In genomic region chr5:30194595-30194994, GRCh38 we compare ENCODE assay signal across 17 cellular contexts.
A peak's percentile ranks its signal among the peaks of the same experiment; 100 is the strongest.
DNase-seq lines count a peak whose midpoint lies in the region; TF ChIP-seq lines count a peak whose summit lies in the region.
"Had no signal": no experiment of that assay in that cellular context is flagged by ENCODE, and none has a peak within 500 bp of the region (broad histone marks: within the 10 kb centered on the region; RNA-seq: fewer than 3 reads in every experiment).

No MANE protein-coding gene starts in this region.

- no peaks in the 10 kb centered on the region for H4K20me1 ChIP-seq in neural progenitor cell (ENCODE audit: low read depth)
- H4K20me1 ChIP-seq: BLaER1 treated with 17β-estradiol and CSF1 and Interleukin-3, amounts not matched to agents 10 nM and 100 nM had no signal

- H3K36me3 ChIP-seq in H7 (replicated peaks; ENCODE audit: control insufficient read depth, insufficient read depth, low read length) (no peaks in the 10 kb centered on the region), neural progenitor cell (no peaks in the 10 kb centered on the region)
- H3K36me3 ChIP-seq: BLaER1 treated with 17β-estradiol and CSF1 and Interleukin-3, amounts not matched to agents 10 nM and 100 nM; SJSA1 had no signal

- no peaks in the 10 kb centered on the region for H3K9me3 Mint-ChIP-seq in mesothelial cell of epicardium
- H3K9me3 Mint-ChIP-seq in neural progenitor cell, result no peaks in the 10 kb centered on the region

- H3F3A ChIP-seq in neural progenitor cell (ENCODE audit: low read depth), result no peaks in the 10 kb centered on the region

- H3K79me2 ChIP-seq in neural progenitor cell (ENCODE audit: low read depth), result no peaks in the 10 kb centered on the region

- H3K27me3 ChIP-seq in H7 (ENCODE audit: control insufficient read depth, insufficient read depth, low read length) (no peaks in the 10 kb centered on the region), neural progenitor cell (no peaks in the 10 kb centered on the region)
- H3K27me3 ChIP-seq: BLaER1 treated with 17β-estradiol and CSF1 and Interleukin-3, amounts not matched to agents 10 nM and 100 nM; SJSA1 had no signal

- H3K36me3 Mint-ChIP-seq in mesothelial cell of epicardium (no peaks in the 10 kb centered on the region), neural progenitor cell (no peaks in the 10 kb centered on the region)

- no peak overlapping the region for H3K4me3 ChIP-seq in H7 (ENCODE audit: insufficient read depth, low read depth, low read length)
- no peak overlapping the region for H3K4me3 ChIP-seq in neural progenitor cell
- H3K4me3 ChIP-seq: A549; BLaER1 treated with 17β-estradiol and CSF1 and Interleukin-3, amounts not matched to agents 10 nM and 100 nM; SJSA1 had no signal

- no peak for TF ChIP-seq CTCF in mesothelial cell of epicardium (IDR thresholded peaks at IDR 0.05; ENCODE audit: unreplicated experiment)
- TF ChIP-seq CTCF in neural progenitor cell (IDR thresholded peaks at IDR 0.05), result no peak

- no peak overlapping the region for H2AFZ ChIP-seq in neural progenitor cell (replicated peaks)

- no peaks in the 10 kb centered on the region for H3K9me3 ChIP-seq in neural progenitor cell (ENCODE audit: low read depth)
- H3K9me3 ChIP-seq: A549, SJSA1 had no signal

- DNase-seq in DMS153 treated with DMSO at 0.1 percent for 48 hours (lab: John Stamatoyannopoulos, UW; ENCODE audit: unreplicated experiment), result peak; percentile 61
- peak; percentile 95 for DNase-seq in NCI-H146 treated with DMSO at 0.1 percent for 48 hours (lab: John Stamatoyannopoulos, UW; ENCODE audit: unreplicated experiment)
- peak; percentile 34 for DNase-seq in NCI-H510A (lab: John Stamatoyannopoulos, UW)
- peak; percentile 97 to 99 for DNase-seq in SHP77 (lab: John Stamatoyannopoulos, UW)
- DNase-seq in mesothelial cell of epicardium (ENCODE audit: low spot score in 2 of 2, unreplicated experiment in 2 of 2), result no peak
- DNase-seq in H7, result no peak
- no peak for DNase-seq in neural progenitor cell (ENCODE audit: low spot score)
- DNase-seq: EL, HFFc6, Karpas-422, NCI-H446 treated with DMSO at 0.1 percent for 48 hours, PC-3, SW 1271 had no signal

- H3K27ac Mint-ChIP-seq in mesothelial cell of epicardium (no peak overlapping the region), neural progenitor cell (no peak overlapping the region)
- H3K27ac Mint-ChIP-seq: HFFc6 had no signal

- no peak overlapping the region for H3K4me3 Mint-ChIP-seq in mesothelial cell of epicardium
- no peak overlapping the region for H3K4me3 Mint-ChIP-seq in neural progenitor cell
- H3K4me3 Mint-ChIP-seq: HFFc6 had no signal

- H3K4me1 ChIP-seq in neural progenitor cell, result no peaks in the 10 kb centered on the region
- H3K4me1 ChIP-seq: A549, SJSA1 had no signal

- no peak overlapping the region for H3K4me2 ChIP-seq in neural progenitor cell
- H3K4me2 ChIP-seq: A549; BLaER1 treated with 17β-estradiol and CSF1 and Interleukin-3, amounts not matched to agents 10 nM and 100 nM had no signal

- H3K9ac ChIP-seq in neural progenitor cell, result no peak overlapping the region
- H3K9ac ChIP-seq: BLaER1 treated with 17β-estradiol and CSF1 and Interleukin-3, amounts not matched to agents 10 nM and 100 nM had no signal

- no peaks in the 10 kb centered on the region for H3K4me1 Mint-ChIP-seq in mesothelial cell of epicardium
- peaks cover 7% of the 10 kb centered on the region for H3K4me1 Mint-ChIP-seq in neural progenitor cell

- H3K27me3 Mint-ChIP-seq in mesothelial cell of epicardium (ENCODE audit: low read depth) (no peaks in the 10 kb centered on the region), neural progenitor cell (ENCODE audit: insufficient read depth, low read depth) (peaks cover 7% of the 10 kb centered on the region)

- H3K27ac ChIP-seq in neural progenitor cell, result no peak overlapping the region
- H3K27ac ChIP-seq: A549; BLaER1 treated with 17β-estradiol and CSF1 and Interleukin-3, amounts not matched to agents 10 nM and 100 nM; RWPE1; SJSA1 had no signal

Comparison
In these comparisons a context has a peak if more than half of its experiments do, and no peak if none do; other contexts are left out.
1. DNase-seq: peak in DMS153 treated with DMSO at 0.1 percent for 48 hours (single experiment), NCI-H146 treated with DMSO at 0.1 percent for 48 hours (single experiment), NCI-H510A (single experiment) and SHP77 (2 of 2); none in mesothelial cell of epicardium (0 of 2), H7 (single experiment) and neural progenitor cell (single experiment).